8 cellular contexts compared by ENCODE assay signal in the genomic region with DNA sequence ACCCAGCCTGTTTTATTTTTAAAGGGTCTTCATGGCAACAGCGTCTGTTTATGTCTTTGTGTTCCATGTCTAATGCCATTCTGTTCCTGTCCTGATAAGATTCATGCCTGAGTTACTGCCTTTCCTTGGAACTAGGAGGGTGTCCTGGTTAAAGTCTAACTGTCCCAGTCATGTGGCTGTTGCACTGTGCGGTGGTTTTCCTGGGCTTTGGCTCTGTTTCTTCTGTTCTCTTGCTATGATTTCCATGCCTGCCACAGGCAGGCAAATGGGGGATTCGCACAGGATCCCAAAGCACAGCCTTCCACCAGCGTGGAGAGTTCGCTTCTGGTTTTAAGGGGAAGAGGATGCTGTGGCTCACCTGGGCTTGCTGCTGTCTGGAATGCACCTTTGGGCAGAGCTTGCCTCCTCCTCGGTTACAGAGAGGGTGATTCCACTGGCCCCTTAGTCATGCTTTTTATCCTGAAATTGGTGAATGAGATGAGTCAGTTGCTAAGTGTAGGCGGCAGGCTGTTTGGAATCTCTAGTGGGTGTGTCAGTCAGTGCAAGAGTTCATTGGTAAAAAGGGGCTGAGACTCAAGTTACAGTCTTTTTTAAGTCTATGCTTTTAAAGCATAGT.
DNase-seq lines count a peak whose midpoint lies in the region; ATAC-seq and TF ChIP-seq lines count a peak whose summit lies in the region.

No MANE protein-coding gene starts in this region.

- H3K4me1 Mint-ChIP-seq in nephron: peaks cover 47% of the 10 kb centered on the region

- ATAC-seq in esophagus mucosa (peak; percentile 94), HG02973 (IDR thresholded peaks at IDR 0.05; ENCODE audit: unreplicated experiment) (no peak)

- H3K27ac Mint-ChIP-seq in nephron: peak overlapping the region; percentile 64 to 93 (median 90)

- DNase-seq in DMS 273 (lab: John Stamatoyannopoulos, UW; ENCODE audit: unreplicated experiment) (peak; percentile 39), DMS 273 treated with DMSO at 0.1 percent for 48 hours (lab: John Stamatoyannopoulos, UW) (no peak), RKO (ENCODE audit: low spot score) (peak; percentile 88), DMS79 treated with DMSO at 0.1 percent for 48 hours (lab: John Stamatoyannopoulos, UW) (no peak), WERI-Rb-1 (no peak)

- H3K4me3 Mint-ChIP-seq in nephron: peak overlapping the region; percentile 49 to 64 (median 60)

- no peaks in the 10 kb centered on the region for H3K9me3 Mint-ChIP-seq in nephron

- TF ChIP-seq CTCF in nephron (IDR thresholded peaks at IDR 0.05; ENCODE audit: unreplicated experiment in 3 of 3) (no peak), WERI-Rb-1 (IDR thresholded peaks at IDR 0.05; ENCODE audit: low read depth, low read length) (no peak)

- H3K27ac ChIP-seq in WERI-Rb-1: no peak overlapping the region

- no peak overlapping the region for H3K4me3 ChIP-seq in WERI-Rb-1 (ENCODE audit: low read depth, low read length)

- no peaks in the 10 kb centered on the region for H3K27me3 Mint-ChIP-seq in nephron (ENCODE audit: low read depth)

- no peaks in the 10 kb centered on the region for H3K9me3 ChIP-seq in WERI-Rb-1 (ENCODE audit: severe bottlenecking)

- H3K36me3 Mint-ChIP-seq in nephron (ENCODE audit: low read depth): peaks cover 5% of the 10 kb centered on the region

- H3K27me3 ChIP-seq in WERI-Rb-1 (ENCODE audit: insufficient read depth, low read depth, severe bottlenecking): no peaks in the 10 kb centered on the region

- peaks cover 15% of the 10 kb centered on the region for H3K36me3 ChIP-seq in WERI-Rb-1

Comparison
In these comparisons a context has a peak if more than half of its experiments do, and no peak if none do; other contexts are left out.
1. DNase-seq: peak in DMS 273 (single experiment) and RKO (single experiment); none in DMS 273 treated with DMSO at 0.1 percent for 48 hours (single experiment), DMS79 treated with DMSO at 0.1 percent for 48 hours (single experiment) and WERI-Rb-1 (single experiment).